In the genomic region with DNA sequence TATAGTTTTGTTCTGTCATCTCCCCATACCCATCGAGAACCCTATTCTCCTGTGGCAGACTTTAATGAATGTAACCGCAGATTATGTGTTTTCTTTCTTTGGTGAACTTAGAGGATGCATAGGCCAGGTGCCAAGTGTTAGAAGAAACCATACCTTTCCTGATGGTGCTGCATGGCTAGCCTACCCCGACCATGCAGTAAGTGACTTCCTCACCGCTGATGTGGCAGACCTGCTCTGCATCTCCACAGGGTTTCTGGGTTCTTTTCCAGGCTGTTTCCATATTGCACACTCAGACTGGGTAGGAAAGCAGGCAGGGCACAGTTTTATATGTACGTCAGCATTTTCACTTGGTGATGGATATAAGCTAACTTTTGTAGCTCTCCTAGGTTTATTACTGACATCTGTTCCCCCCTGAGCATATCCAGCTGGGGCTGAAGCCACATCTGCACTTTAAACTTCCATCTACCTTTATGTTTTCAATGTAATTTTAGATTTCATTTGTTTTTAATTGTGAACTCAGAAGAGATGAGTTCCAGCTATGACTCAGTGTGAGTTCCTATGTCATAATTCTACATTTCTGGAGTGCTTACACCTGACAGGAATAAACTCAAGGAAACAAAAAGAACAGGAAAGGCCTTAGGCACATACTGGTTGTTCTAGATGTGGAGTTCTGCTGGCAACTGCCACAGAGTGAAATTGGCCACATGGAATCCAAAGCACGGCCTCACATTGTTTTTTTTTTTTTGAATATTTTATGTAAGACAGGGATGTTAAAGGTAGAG, we compare ENCODE assay signal across 8 cellular contexts.
DNase-seq lines count a peak whose midpoint lies in the region; ATAC-seq and TF ChIP-seq lines count a peak whose summit lies in the region.

No MANE protein-coding gene starts in this region.

- TF ChIP-seq CTCF in astrocyte of the cerebellum (IDR thresholded peaks at IDR 0.05; ENCODE audit: low read depth, low read length, missing control alignments): no peak

- H3K4me1 ChIP-seq in muscle layer of duodenum (ENCODE audit: control insufficient read depth in 1 of 2, insufficient read depth in 2 of 2, low read length in 2 of 2): peaks cover 8 to 48% of the 10 kb centered on the region in 2 donors

- H3K27ac ChIP-seq in muscle layer of duodenum (ENCODE audit: low read length): peak overlapping the region; percentile 68

- in situ Hi-C loops in astrocyte of the cerebellum (cut with HindIII; ENCODE audit: low sequenced_read_pairs): no loop called here

- no peaks in the 10 kb centered on the region for H3K27me3 ChIP-seq in muscle layer of duodenum (ENCODE audit: low read depth, low read length)

- H3K4me3 ChIP-seq in astrocyte of the cerebellum (ENCODE audit: low read depth, low read length) (no peak overlapping the region), muscle layer of duodenum (ENCODE audit: low read depth in 1 of 2, low read length in 2 of 2) (no peak overlapping the region)

- peak; percentile 42 for ATAC-seq in HG02981 (IDR thresholded peaks at IDR 0.05; ENCODE audit: unreplicated experiment)

- H3K36me3 ChIP-seq in muscle layer of duodenum (ENCODE audit: control insufficient read depth in 1 of 2, insufficient read depth in 2 of 2, low read length in 2 of 2): no peaks in the 10 kb centered on the region

- H3K9me3 ChIP-seq in muscle layer of duodenum (ENCODE audit: control insufficient read depth in 1 of 2, low read length in 2 of 2): no peaks in the 10 kb centered on the region

- DNase-seq in ELR (ENCODE audit: low read depth) (peak; percentile 63), astrocyte of the cerebellum (ENCODE audit: low read depth) (peak; percentile 26), NCI-H2107 (lab: John Stamatoyannopoulos, UW) (no peak), DMS114 treated with DMSO at 0.1 percent for 48 hours (lab: John Stamatoyannopoulos, UW; ENCODE audit: unreplicated experiment) (no peak), MV-4-11 (lab: John Stamatoyannopoulos, UW) (no peak)
- no peak for DNase-seq in stimulated activated CD4-positive, alpha-beta T cell treated with anti-CD3 and anti-CD28 coated beads, Interleukin-4, amount 100 ng/mL, for 1 hour

Comparison
In these comparisons a context has a peak if more than half of its experiments do, and no peak if none do; other contexts are left out.
1. DNase-seq: peak in ELR (single experiment) and astrocyte of the cerebellum (single experiment); none in NCI-H2107 (single experiment), DMS114 treated with DMSO at 0.1 percent for 48 hours (single experiment), stimulated activated CD4-positive, alpha-beta T cell treated with anti-CD3 and anti-CD28 coated beads, Interleukin-4, amount 100 ng/mL, for 1 hour (single experiment) and MV-4-11 (single experiment).